In genomic region chr12:87813476-87814234, GRCh38 we compare ENCODE assay signal across 17 cellular contexts.
DNase-seq lines count a peak whose midpoint lies in the region; ATAC-seq, FAIRE-seq and TF ChIP-seq lines count a peak whose summit lies in the region.
"Had no signal": no experiment of that assay in that cellular context is flagged by ENCODE, and none has a peak within 500 bp of the region (broad histone marks: within the 10 kb centered on the region; RNA-seq: fewer than 3 reads in every experiment).

No MANE protein-coding gene starts in this region.

- H3K27me3 Mint-ChIP-seq in endothelial cell (ENCODE audit: unreplicated experiment), result no peaks in the 10 kb centered on the region
- H3K27me3 Mint-ChIP-seq: stimulated activated memory B cell treated with anti-CD40 and anti-IgM and Interleukin-4, amounts not matched to agents 10 μg/mL and 1 μg/mL and 100 μg/mL, for 72 hours had no signal

- H3K4ac ChIP-seq in trophoblast cell (ENCODE audit: low read depth, low read length), result no peak overlapping the region

- H2BK5ac ChIP-seq in trophoblast cell (ENCODE audit: low read depth, low read length, poor library complexity), result no peak overlapping the region

- no peak overlapping the region for H2BK120ac ChIP-seq in trophoblast cell (ENCODE audit: insufficient read depth, low read length, poor library complexity)

- no peaks in the 10 kb centered on the region for H3K27me3 ChIP-seq in SK-N-SH (ENCODE audit: insufficient read depth)
- H3K27me3 ChIP-seq in fibroblast of lung (ENCODE audit: control insufficient read depth, insufficient read depth, low read length), result no peaks in the 10 kb centered on the region
- no peaks in the 10 kb centered on the region for H3K27me3 ChIP-seq in trophoblast cell (ENCODE audit: insufficient read depth, low read length)

- H3K4me1 ChIP-seq in SK-N-SH (ENCODE audit: control insufficient read depth in 1 of 2, insufficient read depth in 2 of 2, low read depth in 1 of 2, low read length in 1 of 2), result peaks cover 0 to 14% of the 10 kb centered on the region in 2 experiments; a peak in 1 of 4 replicates
- H3K4me1 ChIP-seq in fibroblast of lung (ENCODE audit: control insufficient read depth, extremely low read depth, insufficient read depth, low read length), result peaks cover 5% of the 10 kb centered on the region
- no peaks in the 10 kb centered on the region for H3K4me1 ChIP-seq in trophoblast cell (ENCODE audit: control insufficient read depth in 1 of 2, insufficient read depth in 2 of 2, low read length in 2 of 2)
- H3K4me1 ChIP-seq: psoas muscle had no signal

- H3K27ac ChIP-seq in SK-N-SH (ENCODE audit: low read depth in 2 of 2, low read length in 1 of 2), result peak overlapping the region in 1 of 2 experiments; percentile 64; a peak in 2 of 4 replicates
- H3K27ac ChIP-seq in fibroblast of lung (ENCODE audit: insufficient read depth, low read length), result no peak overlapping the region
- H3K27ac ChIP-seq in trophoblast cell (ENCODE audit: low read depth, low read length), result no peak overlapping the region
- H3K27ac ChIP-seq: psoas muscle had no signal

- FAIRE-seq in urothelium cell line (lab: Jason Lieb, UNC), result no peak
- FAIRE-seq: G401.6, GM18507 had no signal

- no peak for TF ChIP-seq RAD21 in SK-N-SH (IDR thresholded peaks at IDR 0.05; ENCODE audit: low read length)

- no peak overlapping the region for H3K4me3 Mint-ChIP-seq in endothelial cell (ENCODE audit: unreplicated experiment)
- H3K4me3 Mint-ChIP-seq: endodermal cell; stimulated activated memory B cell treated with anti-CD40 and anti-IgM and Interleukin-4, amounts not matched to agents 10 μg/mL and 1 μg/mL and 100 μg/mL, for 72 hours had no signal

- no peaks in the 10 kb centered on the region for H3K9me3 Mint-ChIP-seq in endothelial cell (ENCODE audit: unreplicated experiment)
- H3K9me3 Mint-ChIP-seq: endodermal cell; stimulated activated memory B cell treated with anti-CD40 and anti-IgM and Interleukin-4, amounts not matched to agents 10 μg/mL and 1 μg/mL and 100 μg/mL, for 72 hours had no signal

- TF ChIP-seq CTCF in SK-N-SH (IDR thresholded peaks at IDR 0.05) (no peak), fibroblast of lung (conservative IDR thresholded peaks at IDR 0.05 in 1 of 2, IDR thresholded peaks at IDR 0.05 in 1 of 2; ENCODE audit: low read depth in 1 of 2, low read length in 2 of 2) (no peak), endothelial cell (IDR thresholded peaks at IDR 0.05; ENCODE audit: unreplicated experiment) (no peak)

- no peaks in the 10 kb centered on the region for H3K4me1 Mint-ChIP-seq in endothelial cell (ENCODE audit: unreplicated experiment)
- H3K4me1 Mint-ChIP-seq: endodermal cell; stimulated activated memory B cell treated with anti-CD40 and anti-IgM and Interleukin-4, amounts not matched to agents 10 μg/mL and 1 μg/mL and 100 μg/mL, for 72 hours had no signal

- no peaks in the 10 kb centered on the region for H3K79me1 ChIP-seq in trophoblast cell (ENCODE audit: low read length)

- H4K20me1 ChIP-seq in SK-N-SH (ENCODE audit: insufficient read depth) (no peaks in the 10 kb centered on the region), fibroblast of lung (ENCODE audit: control insufficient read depth, extremely low read depth, insufficient read depth, low read length) (no peaks in the 10 kb centered on the region)

- H4K8ac ChIP-seq in trophoblast cell (ENCODE audit: low read depth, low read length), result no peak overlapping the region

- no peak overlapping the region for H3K23ac ChIP-seq in trophoblast cell (ENCODE audit: low read length)

- no peak overlapping the region for H3K4me2 ChIP-seq in SK-N-SH
- H3K4me2 ChIP-seq in fibroblast of lung (ENCODE audit: extremely low read depth, insufficient read depth, low read length), result no peak overlapping the region
- H3K4me2 ChIP-seq in trophoblast cell (ENCODE audit: low read length), result no peak overlapping the region

- H3K9me3 ChIP-seq in SK-N-SH (no peaks in the 10 kb centered on the region), fibroblast of lung (ENCODE audit: control insufficient read depth, insufficient read depth, low read depth, low read length) (no peaks in the 10 kb centered on the region), trophoblast cell (ENCODE audit: insufficient read depth, low read depth, low read length) (no peaks in the 10 kb centered on the region)
- H3K9me3 ChIP-seq: psoas muscle had no signal

- DNase-seq in ELR (ENCODE audit: low read depth) (peak; percentile 86), SK-N-SH (no peak), fibroblast of lung (ENCODE audit: low read depth in 2 of 2) (peak; percentile 73 to 93), trophoblast cell (peak; percentile 14 to 53), urothelium cell line (ENCODE audit: low spot score) (no peak), endothelial cell (ENCODE audit: low spot score) (no peak)
- no peak for DNase-seq in activated CD4-positive, alpha-beta T cell treated with anti-CD3 and anti-CD28 coated beads for 1 hour
- DNase-seq: activated CD4-positive, CD25-positive, alpha-beta regulatory T cell; endodermal cell; NCI-H1694 treated with DMSO at 0.1 percent for 48 hours; NCI-H748 treated with DMSO at 0.1 percent for 48 hours; psoas muscle; stimulated activated CD4-positive, alpha-beta T cell treated with anti-CD3 and anti-CD28 coated beads, Interleukin-4, amount 100 ng/mL, for 1 hour had no signal

- TF ChIP-seq EP300 in SK-N-SH (IDR thresholded peaks at IDR 0.05; ENCODE audit: borderline replicate concordance in 1 of 2, low read depth in 1 of 2, low read length in 1 of 2), result no peak

- H4K91ac ChIP-seq in trophoblast cell (ENCODE audit: low read depth, low read length), result no peak overlapping the region

- H3K36me3 ChIP-seq in SK-N-SH (replicated peaks in 1 of 2; ENCODE audit: control insufficient read depth in 1 of 2, insufficient read depth in 2 of 2, low read length in 1 of 2) (no peaks in the 10 kb centered on the region), fibroblast of lung (ENCODE audit: control insufficient read depth, insufficient read depth, low read length) (no peaks in the 10 kb centered on the region), trophoblast cell (ENCODE audit: control insufficient read depth in 1 of 2, insufficient read depth in 2 of 2, low read length in 2 of 2) (no peaks in the 10 kb centered on the region)

- CTCF ChIA-PET in SK-N-SH (lab: Yijun Ruan, JAX), result no interaction called here

- H3K4me3 ChIP-seq in SK-N-SH (ENCODE audit: low read depth in 2 of 2, low read length in 1 of 2) (no peak overlapping the region), fibroblast of lung (replicated peaks in 1 of 4; ENCODE audit: control extremely low read depth in 1 of 4, insufficient read depth in 1 of 4, low read depth in 3 of 4, low read length in 4 of 4) (no peak overlapping the region), trophoblast cell (ENCODE audit: low read depth, low read length) (no peak overlapping the region)
- H3K4me3 ChIP-seq: psoas muscle had no signal

- POLR2A ChIA-PET in SK-N-SH (lab: Yijun Ruan, JAX), result no interaction called here

- H3K18ac ChIP-seq in trophoblast cell (ENCODE audit: low read length), result no peak overlapping the region

- H3F3A ChIP-seq in SK-N-SH (replicated peaks; ENCODE audit: insufficient read depth), result peaks cover 20% of the 10 kb centered on the region

- H4K12ac ChIP-seq in trophoblast cell (ENCODE audit: low read depth, low read length), result no peak overlapping the region

- H3K14ac ChIP-seq in trophoblast cell (ENCODE audit: low read length), result no peak overlapping the region

- H2BK12ac ChIP-seq in trophoblast cell (ENCODE audit: low read length), result no peak overlapping the region

- no peaks in the 10 kb centered on the region for H3K9me2 ChIP-seq in SK-N-SH

- H3K9ac ChIP-seq in SK-N-SH, result no peak overlapping the region
- H3K9ac ChIP-seq in fibroblast of lung (ENCODE audit: insufficient read depth, low read length), result no peak overlapping the region
- H3K9ac ChIP-seq in trophoblast cell (ENCODE audit: low read length), result no peak overlapping the region

- no peak for ATAC-seq in HG03342 (IDR thresholded peaks at IDR 0.05; ENCODE audit: unreplicated experiment)
- ATAC-seq: psoas muscle; stimulated activated memory B cell treated with anti-CD40 and anti-IgM and Interleukin-4, amounts not matched to agents 10 μg/mL and 1 μg/mL and 100 μg/mL, for 72 hours had no signal

- H3K36me3 Mint-ChIP-seq in endothelial cell (ENCODE audit: low read depth, unreplicated experiment), result no peaks in the 10 kb centered on the region
- H3K36me3 Mint-ChIP-seq: stimulated activated memory B cell treated with anti-CD40 and anti-IgM and Interleukin-4, amounts not matched to agents 10 μg/mL and 1 μg/mL and 100 μg/mL, for 72 hours had no signal

- no peak overlapping the region for H3K27ac Mint-ChIP-seq in endothelial cell (ENCODE audit: unreplicated experiment)
- H3K27ac Mint-ChIP-seq: endodermal cell; stimulated activated memory B cell treated with anti-CD40 and anti-IgM and Interleukin-4, amounts not matched to agents 10 μg/mL and 1 μg/mL and 100 μg/mL, for 72 hours had no signal

- H3K79me2 ChIP-seq in SK-N-SH (ENCODE audit: insufficient read depth) (no peaks in the 10 kb centered on the region), fibroblast of lung (ENCODE audit: control insufficient read depth, insufficient read depth, low read length) (no peaks in the 10 kb centered on the region), trophoblast cell (ENCODE audit: control insufficient read depth, insufficient read depth, low read length, poor library complexity) (no peaks in the 10 kb centered on the region)

- H2AFZ ChIP-seq in SK-N-SH (ENCODE audit: low read depth) (peak overlapping the region; percentile 30; the same call in 1 of the 2 replicates), fibroblast of lung (ENCODE audit: low read length) (no peak overlapping the region), trophoblast cell (ENCODE audit: insufficient read depth, low read length, poor library complexity) (no peak overlapping the region)

- H2AK5ac ChIP-seq in trophoblast cell (ENCODE audit: low read length), result no peak overlapping the region

TF ChIP-seq in SK-N-SH, 30 proteins besides CTCF, POLR2A, EP300 and RAD21 (continues in another document):
- TF ChIP-seq FOXM1 (IDR thresholded peaks at IDR 0.05; ENCODE audit: low read depth) (no peak), USF1 (IDR thresholded peaks at IDR 0.05; ENCODE audit: borderline replicate concordance, low read depth) (no peak), TEAD4 (IDR thresholded peaks at IDR 0.05; ENCODE audit: borderline replicate concordance, insufficient read depth) (no peak), TCF12 (IDR thresholded peaks at IDR 0.05) (peak; percentile 19; the same call in 1 of the 2 replicates), ELF1 (IDR thresholded peaks at IDR 0.05) (no peak), YY1 (IDR thresholded peaks at IDR 0.05; ENCODE audit: low read depth) (no peak), JUND (IDR thresholded peaks at IDR 0.05) (0 out of 2 replicates have a peak, but pooled peaks have one; percentile 5), NRF1 (IDR thresholded peaks at IDR 0.05; ENCODE audit: low read depth, low read length) (no peak)

Comparison
In these comparisons a context has a peak if more than half of its experiments do, and no peak if none do; other contexts are left out.
1. DNase-seq: peak in ELR (single experiment), fibroblast of lung (2 of 2) and trophoblast cell (2 of 2); none in SK-N-SH (single experiment), urothelium cell line (single experiment), endothelial cell (single experiment) and activated CD4-positive, alpha-beta T cell treated with anti-CD3 and anti-CD28 coated beads for 1 hour (single experiment).